In the genomic region with DNA sequence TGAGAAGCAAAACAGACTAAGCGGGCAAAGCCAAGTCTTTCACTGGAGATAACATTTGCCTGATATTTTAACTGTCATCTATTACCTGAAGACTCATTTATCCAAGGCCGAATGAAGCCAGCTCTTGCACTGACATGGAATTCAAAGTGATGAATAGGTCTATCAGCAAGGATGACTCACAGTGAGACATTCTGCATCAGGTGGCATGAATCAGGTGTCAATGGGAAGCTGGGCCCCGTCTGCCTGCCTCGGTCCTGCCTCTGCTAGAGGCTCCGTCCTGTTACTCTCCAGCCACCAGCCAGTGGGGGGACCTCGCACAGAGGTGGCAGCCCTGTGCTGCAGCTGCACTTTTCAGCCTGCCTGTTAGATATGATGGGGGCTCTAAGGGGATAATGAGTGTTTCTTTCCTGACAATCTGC, we compare ENCODE assay signal across 8 cellular contexts. TPM values are rescaled to one million over a fixed set of nuclear protein-coding genes. Genes with fewer than 3 reads are reported as not detected.
DNase-seq lines count a peak whose midpoint lies in the region; ATAC-seq and TF ChIP-seq lines count a peak whose summit lies in the region.

No MANE protein-coding gene starts in this region.

- H3K27me3 Mint-ChIP-seq in glutamatergic neuron (ENCODE audit: unreplicated experiment), result peaks cover 2% of the 10 kb centered on the region

- peaks cover 11% of the 10 kb centered on the region for H3K36me3 ChIP-seq in RWPE2 (ENCODE audit: low read depth)
- H3K36me3 ChIP-seq in psoas muscle (ENCODE audit: insufficient read depth in 1 of 2, low read depth in 1 of 2), result no peaks in the 10 kb centered on the region

- H3K4me3 Mint-ChIP-seq in glutamatergic neuron (ENCODE audit: unreplicated experiment), result no peak overlapping the region

- H3K9me3 Mint-ChIP-seq in glutamatergic neuron (ENCODE audit: unreplicated experiment), result no peaks in the 10 kb centered on the region

- TF ChIP-seq CTCF in GM12865 (IDR thresholded peaks at IDR 0.05; ENCODE audit: insufficient read depth, low read depth, low read length, missing control alignments) (no peak), RWPE2 (IDR thresholded peaks at IDR 0.05; ENCODE audit: poor library complexity, severe bottlenecking) (no peak), glutamatergic neuron (IDR thresholded peaks at IDR 0.05; ENCODE audit: partially characterized antibody, unreplicated experiment) (no peak), psoas muscle (IDR thresholded peaks at IDR 0.05) (no peak)

- H3K4me3 ChIP-seq in GM12865 (ENCODE audit: low read depth, low read length), result no peak overlapping the region
- H3K4me3 ChIP-seq in RWPE2 (ENCODE audit: severe bottlenecking), result no peak overlapping the region
- no peak overlapping the region for H3K4me3 ChIP-seq in psoas muscle

- H3K9me3 ChIP-seq in RWPE2 (ENCODE audit: severe bottlenecking), result no peaks in the 10 kb centered on the region
- no peaks in the 10 kb centered on the region for H3K9me3 ChIP-seq in psoas muscle

- H3K27ac ChIP-seq in RWPE2 (ENCODE audit: poor library complexity, severe bottlenecking) (peak overlapping the region; percentile 78), psoas muscle (no peak overlapping the region)

- peaks cover 54% of the 10 kb centered on the region for H3K4me1 ChIP-seq in RWPE2 (ENCODE audit: insufficient read depth, poor library complexity, severe bottlenecking)
- peaks cover 56% of the 10 kb centered on the region for H3K4me1 ChIP-seq in psoas muscle

- no peaks in the 10 kb centered on the region for H3K36me3 Mint-ChIP-seq in glutamatergic neuron (ENCODE audit: unreplicated experiment)

- peak; percentile 4 for DNase-seq in GM12865 (ENCODE audit: low read depth)
- DNase-seq in RWPE2 (ENCODE audit: low spot score), result peak; percentile 75
- no peak for DNase-seq in glutamatergic neuron
- DNase-seq in psoas muscle, result peak in 1 of 2 donors; percentile 32
- DNase-seq in NCI-H128 (lab: John Stamatoyannopoulos, UW; ENCODE audit: unreplicated experiment), result no peak
- no peak for DNase-seq in amniotic stem cell (lab: John Stamatoyannopoulos, UW)
- no peak for DNase-seq in stimulated activated CD8-positive, alpha-beta memory T cell treated with anti-CD3 and anti-CD28 coated beads, Interleukin-4, amount 100 ng/mL, for 48 hours
- no peak for DNase-seq in activated CD4-positive, alpha-beta T cell treated with anti-CD3 and anti-CD28 coated beads, Interleukin-2, amount 50 U/mL, for 1 hour

- H3K27me3 ChIP-seq in RWPE2 (ENCODE audit: insufficient read depth, poor library complexity, severe bottlenecking) (no peaks in the 10 kb centered on the region), psoas muscle (ENCODE audit: insufficient read depth in 3 of 3, low read length in 2 of 3) (no peaks in the 10 kb centered on the region)

- ATAC-seq in RWPE2 (ENCODE audit: low read depth) (peak; percentile 97), psoas muscle (peak; percentile 64 to 93 (median 80))

- WGBS in psoas muscle, 3 donors, result 59 to 71% (median 59%) methylated on average over 6 of the region's 6 CpGs

- intact Hi-C loops in psoas muscle (cut with DNase I), result no loop called here

- peaks cover 23% of the 10 kb centered on the region for H3K4me1 Mint-ChIP-seq in glutamatergic neuron (ENCODE audit: low read depth, unreplicated experiment)

- peak overlapping the region; percentile 44 for H3K27ac Mint-ChIP-seq in glutamatergic neuron (ENCODE audit: unreplicated experiment)

RNA-seq across cellular contexts. Expression of a gene that starts 23.5 kb away (rescaled TPM):
- total RNA-seq in glutamatergic neuron (ENCODE audit: unreplicated experiment), result 36.4 TPM
- 1 to 10 TPM; 5.2 to 9.2 (median 7.1) TPM for total RNA-seq in psoas muscle
- polyA plus RNA-seq in psoas muscle, result 1 to 10 TPM; 2.3 to 6.3 (median 2.6) TPM

Comparison
In these comparisons a context has a peak if more than half of its experiments do, and no peak if none do; other contexts are left out.
1. DNase-seq: peak in GM12865 (single experiment) and RWPE2 (single experiment); none in glutamatergic neuron (single experiment), NCI-H128 (single experiment), amniotic stem cell (single experiment), stimulated activated CD8-positive, alpha-beta memory T cell treated with anti-CD3 and anti-CD28 coated beads, Interleukin-4, amount 100 ng/mL, for 48 hours (single experiment) and activated CD4-positive, alpha-beta T cell treated with anti-CD3 and anti-CD28 coated beads, Interleukin-2, amount 50 U/mL, for 1 hour (single experiment).